19 cellular contexts compared by ENCODE assay signal in genomic region chr3:184459355-184459754, GRCh38.
DNase-seq lines count a peak whose midpoint lies in the region; ATAC-seq and TF ChIP-seq lines count a peak whose summit lies in the region.
"Had no signal": no experiment of that assay in that cellular context is flagged by ENCODE, and none has a peak within 500 bp of the region (broad histone marks: within the 10 kb centered on the region; RNA-seq: fewer than 3 reads in every experiment).

No MANE protein-coding gene starts in this region.

- intact Hi-C loops in left cardiac atrium (cut with DNase I) (no loop called here), Right ventricle myocardium inferior (cut with DNase I) (no loop called here)

- H3K4me3 ChIP-seq in fibroblast of the aortic adventitia (ENCODE audit: low read depth, low read length), result no peak overlapping the region
- H3K4me3 ChIP-seq: ascending aorta, pancreas, tibial nerve had no signal

- no peak for TF ChIP-seq CTCF in fibroblast of the aortic adventitia (IDR thresholded peaks at IDR 0.05; ENCODE audit: insufficient read depth, low read length)

- ATAC-seq in left cardiac atrium (peak in 1 of 2 donors; percentile 76), Right ventricle myocardium inferior (no peak)
- ATAC-seq: pancreas, T-helper 17 cell had no signal

- DNase-seq in left cardiac atrium, result peak; percentile 28
- no peak for DNase-seq in Right ventricle myocardium inferior (ENCODE audit: missing footprints)
- peak; percentile 83 for DNase-seq in RPMI7951 (ENCODE audit: low read depth)
- peak; percentile 71 for DNase-seq in fibroblast of the aortic adventitia (ENCODE audit: low read depth)
- no peak for DNase-seq in C1 segment of cervical spinal cord (lab: John Stamatoyannopoulos, UW)
- no peak for DNase-seq in NCI-H1105 (lab: John Stamatoyannopoulos, UW)
- DNase-seq in HuH-7 (ENCODE audit: low spot score), result no peak
- DNase-seq in NCI-H2107 (lab: John Stamatoyannopoulos, UW), result no peak
- DNase-seq: activated CD4-positive, alpha-beta T cell treated with anti-CD3 and anti-CD28 coated beads for 4 hours; AML-193; DMS79; GOT3; midbrain; NCI-H2171 treated with DMSO at 0.1 percent for 48 hours; OCI-M1; pancreas; T-helper 17 cell had no signal

Comparison
In these comparisons a context has a peak if more than half of its experiments do, and no peak if none do; other contexts are left out.
1. DNase-seq: peak in left cardiac atrium (single experiment), RPMI7951 (single experiment) and fibroblast of the aortic adventitia (single experiment); none in Right ventricle myocardium inferior (single experiment), C1 segment of cervical spinal cord (0 of 14), NCI-H1105 (single experiment), HuH-7 (single experiment) and NCI-H2107 (single experiment).